23 cellular contexts compared by ENCODE assay signal in the genomic region with DNA sequence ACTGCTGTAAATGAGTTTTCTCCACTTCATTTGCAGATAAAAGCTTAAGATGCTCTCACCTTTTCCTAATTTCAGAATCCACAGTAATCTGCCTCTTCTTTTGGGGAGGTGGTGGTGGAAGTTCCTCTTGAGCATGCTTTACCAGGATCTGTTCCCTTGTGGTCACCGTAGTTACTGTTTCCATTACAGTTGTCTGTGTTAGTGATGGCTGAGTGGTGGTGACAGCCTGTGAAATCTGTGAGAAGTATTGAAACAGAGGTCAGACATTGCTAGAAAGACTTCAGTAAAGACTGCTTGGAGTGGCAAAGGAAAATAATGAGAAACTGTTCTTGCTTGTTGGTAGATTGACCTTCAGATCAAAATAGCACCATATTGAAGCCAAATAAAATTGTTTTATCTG.
"Had no signal": no experiment of that assay in that cellular context is flagged by ENCODE, and none has a peak within 500 bp of the region (broad histone marks: within the 10 kb centered on the region; RNA-seq: fewer than 3 reads in every experiment).

No MANE protein-coding gene starts in this region.

- H3K4me1 ChIP-seq: esophagus squamous epithelium, gastroesophageal sphincter, lower lobe of right lung, parathyroid adenoma, prostate gland, suprapubic skin, thyroid gland had no signal

- H3K36me3 ChIP-seq: esophagus squamous epithelium, gastroesophageal sphincter, lower lobe of right lung, prostate gland, suprapubic skin, thyroid gland had no signal

- H3K4me3 ChIP-seq: dorsolateral prefrontal cortex, esophagus squamous epithelium, gastroesophageal sphincter, hepatocyte, lower lobe of right lung, prostate gland, suprapubic skin, thyroid gland had no signal

- H3K27me3 ChIP-seq: esophagus squamous epithelium, gastroesophageal sphincter, hepatocyte, suprapubic skin, thyroid gland had no signal

- H3K27ac ChIP-seq: dorsolateral prefrontal cortex, epithelial cell of prostate, esophagus squamous epithelium, gastroesophageal sphincter, hepatocyte, lower lobe of right lung, parathyroid adenoma, prostate gland, suprapubic skin, thyroid gland had no signal

- DNase-seq: cortex of kidney; dorsolateral prefrontal cortex; effector CD8-positive, alpha-beta T cell; esophagus squamous epithelium; foreskin fibroblast; glutamatergic neuron; kidney glomerular epithelial cell; lower lobe of right lung; naive B cell; small intestine; stimulated activated CD4-positive, alpha-beta T cell treated with anti-CD3 and anti-CD28 coated beads, Interleukin-12 subunit alpha, Interleukin-12 subunit beta, amount 100 ng/mL, for 4 hours; stimulated activated CD4-positive, alpha-beta T cell treated with anti-CD3 and anti-CD28 coated beads, Interleukin-2, amount 100 ng/mL, for 48 hours; stimulated activated CD8-positive, alpha-beta memory T cell treated with anti-CD3 and anti-CD28 coated beads, Interleukin-4, amount 100 ng/mL, for 48 hours; stimulated activated naive CD8-positive, alpha-beta T cell treated with anti-CD3 and anti-CD28 coated beads, Interleukin-15, Interleukin-2, amounts not matched to agents 100 U/mL and 50 U/mL, for 24 hours; thyroid gland had no signal

- ATAC-seq: gastroesophageal sphincter; left lobe of liver; lower lobe of right lung; stimulated activated effector memory CD8-positive, alpha-beta T cell treated with anti-CD3 and anti-CD28 coated beads, Interleukin-12 subunit alpha, Interleukin-12 subunit beta, amount 100 ng/mL, for 72 hours; stimulated activated naive CD8-positive, alpha-beta T cell treated with anti-CD3 and anti-CD28 coated beads, Interleukin-15, Interleukin-2, amounts not matched to agents 100 U/mL and 50 U/mL, for 24 hours had no signal

- H3K9me3 ChIP-seq: esophagus squamous epithelium, gastroesophageal sphincter, lower lobe of right lung, prostate gland, suprapubic skin, thyroid gland had no signal
